1 cellular context compared by ENCODE assay signal in genomic region chr22:41801886-41802285, GRCh38.
TF ChIP-seq lines count a peak whose summit lies in the region.

No MANE protein-coding gene starts in this region.

TF ChIP-seq in H1, 55 proteins besides CTCF, POLR2A, EP300 and RAD21:
- no peak for TF ChIP-seq POU5F1 (IDR thresholded peaks at IDR 0.05; ENCODE audit: low read depth, low read length)
